In genomic region chr7:149027560-149028345, GRCh38 we compare ENCODE assay signal across 8 cellular contexts. TPM values are rescaled to one million over a fixed set of nuclear protein-coding genes. Genes with fewer than 3 reads are reported as not detected.
DNase-seq lines count a peak whose midpoint lies in the region; ATAC-seq, FAIRE-seq and TF ChIP-seq lines count a peak whose summit lies in the region.

No MANE protein-coding gene starts in this region.

- H3K9ac ChIP-seq in HepG2 (ENCODE audit: insufficient read depth, low read depth, low read length): peak overlapping the region; percentile 96

- H3K79me2 ChIP-seq in HepG2 (ENCODE audit: insufficient read depth, low read length): peaks cover 48% of the 10 kb centered on the region

- H2AFZ ChIP-seq in HepG2 (ENCODE audit: low read length): no peak overlapping the region

- H3K9me3 ChIP-seq in body of pancreas (no peaks in the 10 kb centered on the region), HepG2 (ENCODE audit: low read length) (no peaks in the 10 kb centered on the region), thymus (ENCODE audit: control insufficient read depth) (no peaks in the 10 kb centered on the region)

- 0% methylated on average over 18 to 43 of the region's 43 CpGs for WGBS in body of pancreas, 2 donors
- 1% methylated on average over 9 of the region's 43 CpGs for WGBS in HepG2 (ENCODE audit: low lambda C conversion rate)
- 2% methylated on average over 43 of the region's 43 CpGs for WGBS in thymus

- H3K4me1 ChIP-seq in body of pancreas: peaks cover 45% of the 10 kb centered on the region
- peaks cover 45% of the 10 kb centered on the region for H3K4me1 ChIP-seq in HepG2 (ENCODE audit: insufficient read depth, low read length)
- peaks cover 8% of the 10 kb centered on the region for H3K4me1 ChIP-seq in thymus (ENCODE audit: control insufficient read depth, insufficient read depth, low read length)

- in situ Hi-C loops in HepG2 (cut with HindIII; ENCODE audit: extremely low pct_ligation_motif_present, low pct_unique_long_range_greater_than_20kb): no loop called here

- FAIRE-seq in HepG2 (lab: Jason Lieb, UNC): no peak

- no peaks in the 10 kb centered on the region for H3K36me3 ChIP-seq in body of pancreas (replicated peaks in 1 of 2; ENCODE audit: insufficient read depth in 1 of 2, low read depth in 2 of 2)
- peaks cover 4 to 16% of the 10 kb centered on the region in 2 experiments; a peak in 4 of 5 replicates for H3K36me3 ChIP-seq in HepG2 (replicated peaks in 1 of 2; ENCODE audit: control insufficient read depth in 1 of 2, insufficient read depth in 2 of 2, low read length in 2 of 2)
- no peaks in the 10 kb centered on the region for H3K36me3 ChIP-seq in thymus (ENCODE audit: control insufficient read depth, insufficient read depth)

- CTCF ChIA-PET in HepG2 (lab: Yijun Ruan, JAX; ENCODE audit: low intra/inter-chr PET ratio, low total read pairs): interaction anchor here (1.1 kb wide), 1 partner anchor 22 kb away, joined by 3 read pairs; no protein-coding TSS in a partner anchor

- H3K4me3 ChIP-seq in body of pancreas (peak overlapping the region; percentile 51 to 87), HepG2 (replicated peaks in 1 of 3; ENCODE audit: insufficient read depth in 1 of 3, low read depth in 2 of 3, low read length in 3 of 3) (peak overlapping the region; percentile 90 to 95 (median 93)), thymus (ENCODE audit: low read length) (peak overlapping the region; percentile 76)

- no peak for TF ChIP-seq RAD21 in HepG2 (CRISPR knock-in tag; IDR thresholded peaks at IDR 0.05)

- ATAC-seq in body of pancreas: peak; percentile 1
- ATAC-seq in HepG2: peak; percentile 1; the same call in 1 of the 3 replicates

- TF ChIP-seq POLR2A in body of pancreas (IDR thresholded peaks at IDR 0.05): no peak
- TF ChIP-seq POLR2A in HepG2 (IDR thresholded peaks at IDR 0.05; ENCODE audit: insufficient read depth in 1 of 2, low read depth in 2 of 2, low read length in 2 of 2): no peak

- intact Hi-C loops in body of pancreas (cut with DNase I) (no loop called here), HepG2 (cut with micrococcal nuclease; ENCODE audit: unreplicated experiment) (loop anchor here (1.0 to 2.0 kb wide), 3 partner anchors 38 to 63 kb away; partner anchors contain the start of gene ZNF786)

- POLR2A ChIA-PET in HepG2 (lab: Yijun Ruan, JAX): interaction anchor here (1.7 to 2.7 kb wide), 3 partner anchors 38 to 432 kb away, joined by 3 to 13 read pairs (median 4); no protein-coding TSS in a partner anchor

- peaks cover 3% of the 10 kb centered on the region for H4K20me1 ChIP-seq in HepG2 (ENCODE audit: insufficient read depth, low read length)

- peak overlapping the region; percentile 74 for H3K4me2 ChIP-seq in HepG2 (ENCODE audit: low read depth, low read length)

- H3K27me3 ChIP-seq in body of pancreas (no peaks in the 10 kb centered on the region), HepG2 (ENCODE audit: control insufficient read depth in 1 of 2, insufficient read depth in 2 of 2, low read length in 2 of 2) (no peaks in the 10 kb centered on the region; a peak in 1 of 5 replicates), thymus (ENCODE audit: control insufficient read depth, insufficient read depth) (no peaks in the 10 kb centered on the region)

- TF ChIP-seq EP300 in HepG2 (IDR thresholded peaks at IDR 0.05; ENCODE audit: low read depth in 2 of 2, low read length in 2 of 2) (no peak), HepG2 (CRISPR knock-in tag; IDR thresholded peaks at IDR 0.05; ENCODE audit: borderline replicate concordance) (no peak)

- DNase-seq in COLO668 (lab: John Stamatoyannopoulos, UW; ENCODE audit: unreplicated experiment) (peak; percentile 26), Kasumi-1 (lab: John Stamatoyannopoulos, UW) (peak; percentile 11 to 22), body of pancreas (no peak), HepG2 (ENCODE audit: low spot score) (no peak), DMS114 treated with DMSO at 0.1 percent for 48 hours (lab: John Stamatoyannopoulos, UW; ENCODE audit: unreplicated experiment) (no peak), NCI-H446 (lab: John Stamatoyannopoulos, UW) (no peak), GM19240 (ENCODE audit: insufficient read length, low spot score) (no peak)

- TF ChIP-seq CTCF in body of pancreas (IDR thresholded peaks at IDR 0.05): no peak
- no peak for TF ChIP-seq CTCF in HepG2 (CRISPR knock-in tag; IDR thresholded peaks at IDR 0.05)

- peak overlapping the region; percentile 93 to 99 (median 94) for H3K27ac ChIP-seq in body of pancreas
- H3K27ac ChIP-seq in HepG2 (ENCODE audit: extremely low read length, insufficient read depth, low read length): peak overlapping the region; percentile 95
- peak overlapping the region; percentile 87 for H3K27ac ChIP-seq in thymus (ENCODE audit: low read depth)

- BruUV-seq in HepG2 (replicated peaks; lab: Mats Ljungman, UMichigan): TSS peak; percentile 64

TF ChIP-seq in HepG2, 621 proteins besides CTCF, POLR2A, EP300 and RAD21 (continues in another document):
- TF ChIP-seq MEF2D (CRISPR knock-in tag; IDR thresholded peaks at IDR 0.05) (no peak), POLR2AphosphoS5 (IDR thresholded peaks at IDR 0.05; ENCODE audit: low read depth, low read length) (no peak), KDM1A (CRISPR knock-in tag; IDR thresholded peaks at IDR 0.05) (no peak), ZBTB7A (CRISPR knock-in tag; IDR thresholded peaks at IDR 0.05) (peak; percentile 57; the same call in 1 of the 2 replicates), ZNF672 (CRISPR knock-in tag; IDR thresholded peaks at IDR 0.05) (no peak), DNMT3B (CRISPR knock-in tag; conservative IDR thresholded peaks at IDR 0.05) (0 out of 2 replicates have a peak, but pooled peaks have one; percentile 26), PHF8 (CRISPR knock-in tag; IDR thresholded peaks at IDR 0.05) (no peak), ZNF12 (CRISPR knock-in tag; IDR thresholded peaks at IDR 0.05) (no peak), ZNF253 (CRISPR knock-in tag; IDR thresholded peaks at IDR 0.05; ENCODE audit: borderline replicate concordance) (no peak), SRF (IDR thresholded peaks at IDR 0.05; ENCODE audit: low read depth, low read length) (no peak), PRDM15 (CRISPR knock-in tag; IDR thresholded peaks at IDR 0.05) (no peak), SAFB2 (CRISPR knock-in tag; IDR thresholded peaks at IDR 0.05; ENCODE audit: borderline replicate concordance, low read depth) (no peak; the same call in 1 of the 2 replicates)

RNA-seq across cellular contexts. Expression of gene PDIA4, which starts 0.6 kb away (rescaled TPM):
- 100 to 1,000 TPM in 1 of 2 donors, 10 to 100 TPM in 1; 80.4 to 140 TPM for total RNA-seq in body of pancreas
- 171 and 402 TPM in 2 replicates for total RNA-seq in HepG2 (2016; rRNA removed; fragmentation: Illumina TruSeq; extraction: Trizol)
- 22.9 and 25.7 TPM in 2 replicates for total RNA-seq in HepG2 (2016; cell fraction: cytosol; rRNA removed; fragmentation: Illumina TruSeq; extraction: Trizol; ENCODE audit: low read depth)
- 147 and 420 TPM in 2 replicates for total RNA-seq in HepG2 (2016; cell fraction: insoluble cytoplasmic fraction; rRNA removed; fragmentation: Illumina TruSeq; extraction: Trizol)
- total RNA-seq in HepG2 (2016; cell fraction: membrane; rRNA removed; fragmentation: Illumina TruSeq; extraction: Trizol): 46.8 and 54.4 TPM in 2 replicates
- 291 and 344 TPM in 2 replicates for total RNA-seq in HepG2 (2016; cell fraction: nucleus; rRNA removed; fragmentation: Illumina TruSeq; extraction: Trizol)
- 257 and 278 TPM in 2 replicates for polyA plus RNA-seq in HepG2 (2011; rRNA removed)
- 265 and 293 TPM in 2 replicates for polyA plus RNA-seq in HepG2 (2011; cell fraction: cytosol; rRNA removed)
- polyA plus RNA-seq in HepG2 (2011; cell fraction: nucleus; rRNA removed): 106 and 130 TPM in 2 replicates
- 244 and 280 TPM in 2 replicates for polyA plus RNA-seq in HepG2 (2012)
- polyA plus RNA-seq in HepG2 (2016; cell fraction: cytosol; fragmentation: Illumina TruSeq; extraction: Trizol; ENCODE audit: low read depth): 19.9 and 20.2 TPM in 2 replicates
- polyA plus RNA-seq in HepG2 (2016; cell fraction: insoluble cytoplasmic fraction; fragmentation: Illumina TruSeq; extraction: Trizol; ENCODE audit: low read depth): 150 and 172 TPM in 2 replicates
- polyA plus RNA-seq in HepG2 (2016; cell fraction: membrane; fragmentation: Illumina TruSeq; extraction: Trizol; ENCODE audit: low read depth): 32.6 and 38.7 TPM in 2 replicates
- polyA plus RNA-seq in HepG2 (2016; cell fraction: nucleus; fragmentation: Illumina TruSeq; extraction: Trizol; ENCODE audit: insufficient read depth, low read depth): 470 and 531 TPM in 2 replicates
- 88.5 and 200 TPM in 2 replicates for polyA minus RNA-seq in HepG2 (2011; rRNA and poly(A)+ RNA removed; ENCODE audit: low replicate concordance)
- 156 and 159 TPM in 2 replicates for polyA minus RNA-seq in HepG2 (2011; cell fraction: cytosol; rRNA and poly(A)+ RNA removed)
- polyA minus RNA-seq in HepG2 (2011; cell fraction: nucleus; rRNA and poly(A)+ RNA removed): 65.0 and 77.7 TPM in 2 replicates
- 53.3 TPM for polyA plus RNA-seq in thymus

Comparison
In these comparisons a context has a peak if more than half of its experiments do, and no peak if none do; other contexts are left out.
1. DNase-seq: peak in COLO668 (single experiment) and Kasumi-1 (2 of 2); none in body of pancreas (0 of 4), HepG2 (single experiment), DMS114 treated with DMSO at 0.1 percent for 48 hours (single experiment), NCI-H446 (0 of 2) and GM19240 (single experiment).
2. Peak in every context shown above with its lines, with median percentiles within 50 percentile points of each other: H3K27ac ChIP-seq and H3K4me3 ChIP-seq.